1 cellular context compared by ENCODE assay signal in the genomic region with DNA sequence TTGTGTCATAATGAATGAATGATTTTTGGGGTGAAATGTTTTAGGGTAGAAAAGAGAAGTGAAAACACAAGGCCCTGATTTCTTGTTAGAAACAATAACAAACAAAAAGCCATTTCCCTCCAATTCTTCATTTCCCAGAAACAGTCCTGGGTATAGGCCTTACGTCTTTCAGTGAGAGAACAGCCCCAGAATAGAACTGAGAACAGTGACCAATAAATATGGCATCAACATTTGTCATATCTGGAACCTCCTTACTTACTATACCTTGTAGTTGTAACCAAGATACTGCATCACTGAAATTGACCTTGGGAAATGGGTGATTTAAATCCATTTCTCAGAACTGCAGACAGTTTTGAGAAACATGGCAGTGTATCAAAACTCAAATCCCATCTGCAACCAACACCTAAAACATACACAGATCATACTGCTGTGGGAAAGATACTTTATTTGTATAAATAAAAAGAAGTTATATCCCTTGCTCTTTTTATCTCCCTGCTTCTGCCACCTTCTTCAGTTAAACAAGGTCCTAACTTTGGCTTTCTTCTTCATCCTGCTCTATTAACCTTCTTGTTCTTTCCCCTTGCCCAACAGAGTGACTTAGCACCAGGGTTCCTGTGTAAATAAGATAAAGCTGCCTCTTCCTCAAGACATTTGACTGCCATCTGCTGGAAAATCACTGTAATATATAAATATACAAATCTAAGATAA.
TF ChIP-seq lines count a peak whose summit lies in the region.

No MANE protein-coding gene starts in this region.

TF ChIP-seq in GM12878, 131 proteins besides CTCF, POLR2A, EP300 and RAD21 (continued from another document):
- TF ChIP-seq WRNIP1 (IDR thresholded peaks at IDR 0.05; ENCODE audit: borderline replicate concordance, low read depth, low read length): no peak
